In genomic region chr3:172203522-172204258, GRCh38 we compare ENCODE assay signal across 10 cellular contexts.
DNase-seq lines count a peak whose midpoint lies in the region; ATAC-seq and TF ChIP-seq lines count a peak whose summit lies in the region.
"Had no signal": no experiment of that assay in that cellular context is flagged by ENCODE, and none has a peak within 500 bp of the region (broad histone marks: within the 10 kb centered on the region; RNA-seq: fewer than 3 reads in every experiment).

No MANE protein-coding gene starts in this region.

- no peak overlapping the region for H3K4me3 ChIP-seq in endodermal cell (ENCODE audit: low read length)
- H3K4me3 ChIP-seq in naive thymus-derived CD4-positive, alpha-beta T cell (ENCODE audit: low read length): no peak overlapping the region
- no peak overlapping the region for H3K4me3 ChIP-seq in CD8-positive, alpha-beta T cell (ENCODE audit: low read depth, low read length)

- H3K4me1 ChIP-seq in endodermal cell (ENCODE audit: control insufficient read depth, insufficient read depth, low read length): peaks cover 3% of the 10 kb centered on the region
- no peaks in the 10 kb centered on the region for H3K4me1 ChIP-seq in naive thymus-derived CD4-positive, alpha-beta T cell (ENCODE audit: control insufficient read depth in 2 of 2, insufficient read depth in 2 of 2, low read length in 2 of 2)
- no peaks in the 10 kb centered on the region for H3K4me1 ChIP-seq in CD8-positive, alpha-beta T cell (ENCODE audit: insufficient read depth, low read length)

- no peak for ATAC-seq in naive thymus-derived CD4-positive, alpha-beta T cell
- no peak for ATAC-seq in CD8-positive, alpha-beta T cell

- H3K4me3 Mint-ChIP-seq in endodermal cell: no peak overlapping the region
- H3K4me3 Mint-ChIP-seq in naive thymus-derived CD4-positive, alpha-beta T cell: no peak overlapping the region
- no peak overlapping the region for H3K4me3 Mint-ChIP-seq in CD8-positive, alpha-beta T cell
- H3K4me3 Mint-ChIP-seq: B cell had no signal

- H3K36me3 ChIP-seq in endodermal cell (ENCODE audit: control insufficient read depth, insufficient read depth, low read length): peaks cover 36% of the 10 kb centered on the region
- no peaks in the 10 kb centered on the region for H3K36me3 ChIP-seq in naive thymus-derived CD4-positive, alpha-beta T cell (ENCODE audit: control insufficient read depth in 2 of 3, insufficient read depth in 3 of 3, low read length in 3 of 3)
- no peaks in the 10 kb centered on the region for H3K36me3 ChIP-seq in CD8-positive, alpha-beta T cell (ENCODE audit: insufficient read depth, low read length)

- no peak overlapping the region for H3K27ac Mint-ChIP-seq in endodermal cell
- H3K27ac Mint-ChIP-seq in naive thymus-derived CD4-positive, alpha-beta T cell: no peak overlapping the region
- no peak overlapping the region for H3K27ac Mint-ChIP-seq in CD8-positive, alpha-beta T cell
- H3K27ac Mint-ChIP-seq: B cell had no signal

- no peaks in the 10 kb centered on the region for H3K27me3 Mint-ChIP-seq in endodermal cell (ENCODE audit: insufficient read depth)
- no peaks in the 10 kb centered on the region for H3K27me3 Mint-ChIP-seq in naive thymus-derived CD4-positive, alpha-beta T cell
- no peaks in the 10 kb centered on the region for H3K27me3 Mint-ChIP-seq in CD8-positive, alpha-beta T cell (ENCODE audit: low read depth)
- H3K27me3 Mint-ChIP-seq: B cell had no signal

- intact Hi-C loops in naive thymus-derived CD4-positive, alpha-beta T cell (cut with micrococcal nuclease): no loop called here
- intact Hi-C loops in CD8-positive, alpha-beta T cell (cut with DNase I, micrococcal nuclease): no loop called here

- H3K36me3 Mint-ChIP-seq in endodermal cell (ENCODE audit: low read depth): peaks cover 42% of the 10 kb centered on the region
- peaks cover 14 to 64% (median 52%) of the 10 kb centered on the region in 5 donors for H3K36me3 Mint-ChIP-seq in naive thymus-derived CD4-positive, alpha-beta T cell
- peaks cover 14% of the 10 kb centered on the region for H3K36me3 Mint-ChIP-seq in CD8-positive, alpha-beta T cell

- no peaks in the 10 kb centered on the region for H3K27me3 ChIP-seq in endodermal cell (ENCODE audit: control insufficient read depth, insufficient read depth, low read length, poor library complexity, severe bottlenecking)
- H3K27me3 ChIP-seq in naive thymus-derived CD4-positive, alpha-beta T cell (ENCODE audit: control insufficient read depth in 2 of 2, insufficient read depth in 2 of 2, low read length in 2 of 2): no peaks in the 10 kb centered on the region
- no peaks in the 10 kb centered on the region for H3K27me3 ChIP-seq in CD8-positive, alpha-beta T cell (ENCODE audit: insufficient read depth, low read length)

- CTCF ChIA-PET in naive thymus-derived CD4-positive, alpha-beta T cell (lab: Charles Lee): interaction anchor here (0.6 kb wide), 1 partner anchor 1909 kb away, joined by 3 read pairs; no protein-coding TSS in a partner anchor
- CTCF ChIA-PET in CD8-positive, alpha-beta T cell (lab: Charles Lee): no interaction called here

- H3K27ac ChIP-seq in 22Rv1 (peak overlapping the region; percentile 69), endodermal cell (ENCODE audit: low read depth, low read length) (peak overlapping the region; percentile 86)
- H3K27ac ChIP-seq in naive thymus-derived CD4-positive, alpha-beta T cell (ENCODE audit: low read depth, low read length): no peak overlapping the region
- H3K27ac ChIP-seq in CD8-positive, alpha-beta T cell (ENCODE audit: low read depth, low read length): no peak overlapping the region
- H3K27ac ChIP-seq: KMS-11 had no signal

- POLR2A ChIA-PET in naive thymus-derived CD4-positive, alpha-beta T cell (lab: Charles Lee): no interaction called here
- POLR2A ChIA-PET in CD8-positive, alpha-beta T cell (lab: Charles Lee): no interaction called here

- H3K9me3 ChIP-seq in endodermal cell (ENCODE audit: control insufficient read depth, low read length): peaks cover 25% of the 10 kb centered on the region
- peaks cover 0 to 14% (median 0%) of the 10 kb centered on the region in 3 experiments for H3K9me3 ChIP-seq in naive thymus-derived CD4-positive, alpha-beta T cell (ENCODE audit: control insufficient read depth in 2 of 3, low read length in 3 of 3)
- H3K9me3 ChIP-seq in CD8-positive, alpha-beta T cell (ENCODE audit: low read length): peaks cover 11% of the 10 kb centered on the region

- TF ChIP-seq CTCF in 22Rv1 (IDR thresholded peaks at IDR 0.05) (no peak), endodermal cell (conservative IDR thresholded peaks at IDR 0.05) (no peak)
- TF ChIP-seq CTCF in CD8-positive, alpha-beta T cell (IDR thresholded peaks at IDR 0.05): no peak

- H3K9ac ChIP-seq in endodermal cell (ENCODE audit: extremely low read depth, low read length, poor library complexity, severe bottlenecking): no peak overlapping the region
- H3K9ac ChIP-seq: KMS-11 had no signal

- peak; percentile 80 to 91 for DNase-seq in NCI-H446 (lab: John Stamatoyannopoulos, UW)
- DNase-seq in endodermal cell: no peak
- peak; percentile 30 for DNase-seq in myocyte (ENCODE audit: low read depth)
- no peak for DNase-seq in naive thymus-derived CD4-positive, alpha-beta T cell
- no peak for DNase-seq in CD8-positive, alpha-beta T cell
- DNase-seq in GOT3 (lab: John Stamatoyannopoulos, UW): no peak
- no peak for DNase-seq in stimulated activated CD4-positive, alpha-beta T cell treated with anti-CD3 and anti-CD28 coated beads, Interleukin-15, amount 100 ng/mL, for 24 hours

- H3K4me1 Mint-ChIP-seq in endodermal cell: peaks cover 37% of the 10 kb centered on the region
- peaks cover 0 to 8% (median 0%) of the 10 kb centered on the region in 7 donors for H3K4me1 Mint-ChIP-seq in naive thymus-derived CD4-positive, alpha-beta T cell
- no peaks in the 10 kb centered on the region for H3K4me1 Mint-ChIP-seq in CD8-positive, alpha-beta T cell (ENCODE audit: low read depth)
- H3K4me1 Mint-ChIP-seq: B cell had no signal

- 36 to 78% methylated on average over 7 to 9 of the region's 9 CpGs for WGBS in endodermal cell (ENCODE audit: insufficient coverage in 1 of 2, insufficient read length in 1 of 2), 2 experiments

- H3K9me3 Mint-ChIP-seq in endodermal cell: peaks cover 17% of the 10 kb centered on the region
- H3K9me3 Mint-ChIP-seq in naive thymus-derived CD4-positive, alpha-beta T cell: peaks cover 6 to 40% (median 14%) of the 10 kb centered on the region in 11 donors
- peaks cover 15% of the 10 kb centered on the region for H3K9me3 Mint-ChIP-seq in CD8-positive, alpha-beta T cell

Comparison
In these comparisons a context has a peak if more than half of its experiments do, and no peak if none do; other contexts are left out.
1. H3K27ac ChIP-seq: peak in 22Rv1 (single experiment) and endodermal cell (single experiment); none in naive thymus-derived CD4-positive, alpha-beta T cell (single experiment) and CD8-positive, alpha-beta T cell (single experiment).
2. DNase-seq: peak in NCI-H446 (2 of 2) and myocyte (single experiment); none in endodermal cell (single experiment), naive thymus-derived CD4-positive, alpha-beta T cell (0 of 9), CD8-positive, alpha-beta T cell (0 of 7), GOT3 (single experiment) and stimulated activated CD4-positive, alpha-beta T cell treated with anti-CD3 and anti-CD28 coated beads, Interleukin-15, amount 100 ng/mL, for 24 hours (single experiment).